Comparison of ENCODE assay signal across 1 cellular context in genomic region chr4:98166731-98167041, GRCh38.
TF ChIP-seq lines count a peak whose summit lies in the region.

No MANE protein-coding gene starts in this region.

TF ChIP-seq in HepG2, 621 proteins besides CTCF, POLR2A, EP300 and RAD21 (continued from another document):
- TF ChIP-seq RARA (CRISPR knock-in tag; IDR thresholded peaks at IDR 0.05) = no peak
- TF ChIP-seq ZNF329 (CRISPR knock-in tag; IDR thresholded peaks at IDR 0.05; ENCODE audit: low read depth) = no peak
- TF ChIP-seq ATAD3A (CRISPR knock-in tag; IDR thresholded peaks at IDR 0.05) = no peak
- no peak for TF ChIP-seq PRPF4 (IDR thresholded peaks at IDR 0.05; ENCODE audit: low read depth, low read length, poor library complexity, severe bottlenecking)
- no peak for TF ChIP-seq ATF7-NPFF (CRISPR knock-in tag; IDR thresholded peaks at IDR 0.05; ENCODE audit: low read depth)
- no peak for TF ChIP-seq KDM3A (CRISPR knock-in tag; IDR thresholded peaks at IDR 0.05; ENCODE audit: low read depth)
- TF ChIP-seq, protein P1, sequence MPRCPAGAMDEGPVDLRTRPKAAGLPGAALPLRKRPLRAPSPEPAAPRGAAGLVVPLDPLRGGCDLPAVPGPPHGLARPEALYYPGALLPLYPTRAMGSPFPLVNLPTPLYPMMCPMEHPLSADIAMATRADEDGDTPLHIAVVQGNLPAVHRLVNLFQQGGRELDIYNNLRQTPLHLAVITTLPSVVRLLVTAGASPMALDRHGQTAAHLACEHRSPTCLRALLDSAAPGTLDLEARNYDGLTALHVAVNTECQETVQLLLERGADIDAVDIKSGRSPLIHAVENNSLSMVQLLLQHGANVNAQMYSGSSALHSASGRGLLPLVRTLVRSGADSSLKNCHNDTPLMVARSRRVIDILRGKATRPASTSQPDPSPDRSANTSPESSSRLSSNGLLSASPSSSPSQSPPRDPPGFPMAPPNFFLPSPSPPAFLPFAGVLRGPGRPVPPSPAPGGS (CRISPR knock-in tag; IDR thresholded peaks at IDR 0.05) = no peak
- no peak for TF ChIP-seq TCF12 (IDR thresholded peaks at IDR 0.05)
- TF ChIP-seq TCF12 (CRISPR knock-in tag; IDR thresholded peaks at IDR 0.05) = no peak
- TF ChIP-seq ZNF205 (CRISPR knock-in tag; IDR thresholded peaks at IDR 0.05) = no peak
- TF ChIP-seq, protein P2, sequence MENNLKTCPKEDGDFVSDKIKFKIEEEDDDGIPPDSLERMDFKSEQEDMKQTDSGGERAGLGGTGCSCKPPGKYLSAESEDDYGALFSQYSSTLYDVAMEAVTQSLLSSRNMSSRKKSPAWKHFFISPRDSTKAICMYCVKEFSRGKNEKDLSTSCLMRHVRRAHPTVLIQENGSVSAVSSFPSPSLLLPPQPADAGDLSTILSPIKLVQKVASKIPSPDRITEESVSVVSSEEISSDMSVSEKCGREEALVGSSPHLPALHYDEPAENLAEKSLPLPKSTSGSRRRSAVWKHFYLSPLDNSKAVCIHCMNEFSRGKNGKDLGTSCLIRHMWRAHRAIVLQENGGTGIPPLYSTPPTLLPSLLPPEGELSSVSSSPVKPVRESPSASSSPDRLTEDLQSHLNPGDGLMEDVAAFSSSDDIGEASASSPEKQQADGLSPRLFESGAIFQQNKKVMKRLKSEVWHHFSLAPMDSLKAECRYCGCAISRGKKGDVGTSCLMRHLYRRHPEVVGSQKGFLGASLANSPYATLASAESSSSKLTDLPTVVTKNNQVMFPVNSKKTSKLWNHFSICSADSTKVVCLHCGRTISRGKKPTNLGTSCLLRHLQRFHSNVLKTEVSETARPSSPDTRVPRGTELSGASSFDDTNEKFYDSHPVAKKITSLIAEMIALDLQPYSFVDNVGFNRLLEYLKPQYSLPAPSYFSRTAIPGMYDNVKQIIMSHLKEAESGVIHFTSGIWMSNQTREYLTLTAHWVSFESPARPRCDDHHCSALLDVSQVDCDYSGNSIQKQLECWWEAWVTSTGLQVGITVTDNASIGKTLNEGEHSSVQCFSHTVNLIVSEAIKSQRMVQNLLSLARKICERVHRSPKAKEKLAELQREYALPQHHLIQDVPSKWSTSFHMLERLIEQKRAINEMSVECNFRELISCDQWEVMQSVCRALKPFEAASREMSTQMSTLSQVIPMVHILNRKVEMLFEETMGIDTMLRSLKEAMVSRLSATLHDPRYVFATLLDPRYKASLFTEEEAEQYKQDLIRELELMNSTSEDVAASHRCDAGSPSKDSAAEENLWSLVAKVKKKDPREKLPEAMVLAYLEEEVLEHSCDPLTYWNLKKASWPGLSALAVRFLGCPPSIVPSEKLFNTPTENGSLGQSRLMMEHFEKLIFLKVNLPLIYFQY (CRISPR knock-in tag; IDR thresholded peaks at IDR 0.05; ENCODE audit: borderline replicate concordance) = no peak
- TF ChIP-seq FOXA1 (IDR thresholded peaks at IDR 0.05) = no peak
- TF ChIP-seq FOXA1 (CRISPR knock-in tag; IDR thresholded peaks at IDR 0.05) = no peak
